10 cellular contexts compared by ENCODE assay signal in the genomic region with DNA sequence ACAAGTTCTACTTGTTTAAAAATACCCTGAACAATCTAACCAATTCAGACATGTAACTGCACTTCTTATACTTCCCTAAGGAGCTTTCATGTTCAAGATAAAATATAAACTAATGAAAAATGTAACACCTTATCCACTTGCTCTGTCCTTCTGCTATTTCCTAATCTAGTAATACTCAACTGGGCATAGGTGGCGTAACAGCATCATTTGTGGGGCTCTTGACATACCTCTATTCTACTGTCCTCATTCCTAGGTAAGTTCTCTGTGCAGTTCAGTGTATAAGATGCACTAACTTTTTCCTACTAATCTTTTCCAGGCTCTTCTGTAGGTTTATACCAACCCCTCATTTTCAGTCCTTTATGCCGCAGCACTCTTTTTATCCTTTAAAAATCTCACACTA. TPM values are rescaled to one million over a fixed set of nuclear protein-coding genes. Genes with fewer than 3 reads are reported as not detected.
DNase-seq lines count a peak whose midpoint lies in the region; ATAC-seq, FAIRE-seq and TF ChIP-seq lines count a peak whose summit lies in the region.
"Had no signal": no experiment of that assay in that cellular context is flagged by ENCODE, and none has a peak within 500 bp of the region (broad histone marks: within the 10 kb centered on the region; RNA-seq: fewer than 3 reads in every experiment).

No MANE protein-coding gene starts in this region.

- H3K4me3 ChIP-seq in A673 (ENCODE audit: low read depth, low read length, poor library complexity, severe bottlenecking) (no peak overlapping the region), GM06990 (replicated peaks; ENCODE audit: low read depth, low read length) (no peak overlapping the region), H1 (ENCODE audit: extremely low read depth in 1 of 4, insufficient read depth in 2 of 4, low read depth in 3 of 4, low read length in 4 of 4) (no peak overlapping the region)

- DNase-seq in A673 (ENCODE audit: low spot score) (peak; percentile 14), GM06990 (ENCODE audit: extremely low read depth, insufficient read length) (no peak), NCI-H69 (lab: John Stamatoyannopoulos, UW) (peak; percentile 44), H1 (ENCODE audit: low read depth in 1 of 2, low spot score in 2 of 2) (no peak), epidermal melanocyte (ENCODE audit: insufficient read length, low spot score) (no peak), hypothalamus (lab: John Stamatoyannopoulos, UW) (no peak), endothelial cell (ENCODE audit: low spot score) (no peak)
- DNase-seq: effector memory CD8-positive, alpha-beta T cell; NCI-H187 treated with DMSO at 0.1 percent for 48 hours had no signal

- WGBS in H1 (ENCODE audit: extremely low coverage in 1 of 2, insufficient coverage in 1 of 2, insufficient read length in 1 of 2, insufficient replicate concordance in 2 of 2, low coverage in 1 of 2, low lambda C conversion rate in 2 of 2, missing lambda C conversion rate in 1 of 2), 2 experiments, result 95% methylated on average over 2 of the region's 2 CpGs; no CpG with 5 or more reads in 1 of the 2 experiments

- H3K4ac ChIP-seq in H1 (replicated peaks; ENCODE audit: insufficient read length, low read depth, low read length), result no peak overlapping the region

- H3K23ac ChIP-seq in H1 (ENCODE audit: insufficient read length), result no peak overlapping the region

- no peaks in the 10 kb centered on the region for H3K79me1 ChIP-seq in H1 (ENCODE audit: low read depth, low read length)

- TF ChIP-seq EP300 in H1 (IDR thresholded peaks at IDR 0.05; ENCODE audit: borderline replicate concordance in 1 of 2, low read depth in 2 of 2, low read length in 2 of 2), result no peak

- H3K27me3 ChIP-seq in A673 (replicated peaks; ENCODE audit: insufficient read depth, low read depth, low read length, poor library complexity) (no peaks in the 10 kb centered on the region), GM06990 (replicated peaks; ENCODE audit: control insufficient read depth, insufficient read depth, low read length) (no peaks in the 10 kb centered on the region), H1 (replicated peaks in 1 of 4; ENCODE audit: control insufficient read depth in 3 of 4, extremely low read depth in 1 of 4, insufficient read depth in 3 of 4, low read length in 3 of 4) (no peaks in the 10 kb centered on the region)

- no peak overlapping the region for H2BK15ac ChIP-seq in H1 (ENCODE audit: low read length)

- no peak overlapping the region for H4K8ac ChIP-seq in H1 (ENCODE audit: extremely low read depth, insufficient read depth, low read length)

- no peak overlapping the region for H3K18ac ChIP-seq in H1 (ENCODE audit: extremely low read depth, low read length)

- POLR2A ChIA-PET in A673 (lab: Charles Lee; ENCODE audit: low non-redundant PET), result no interaction called here
- POLR2A ChIA-PET in H1 (lab: Charles Lee; ENCODE audit: partially characterized antibody), result no interaction called here

- no peak for TF ChIP-seq POLR2A in H1 (IDR thresholded peaks at IDR 0.05; ENCODE audit: control extremely low read depth in 1 of 2, low read depth in 2 of 2, low read length in 2 of 2)

- no peak overlapping the region for H2BK5ac ChIP-seq in H1 (ENCODE audit: low read depth, low read length)

- no peak overlapping the region for H3K56ac ChIP-seq in H1 (replicated peaks; ENCODE audit: insufficient read length, low read depth, low read length)

- no peak overlapping the region for H4K91ac ChIP-seq in H1 (replicated peaks; ENCODE audit: insufficient read length, low read length)

- no TSS peak for BruUV-seq in A673 (replicated peaks; lab: Mats Ljungman, UMichigan)

- no peak for FAIRE-seq in H1 (lab: Jason Lieb, UNC)

- TF ChIP-seq CTCF in A673 (conservative IDR thresholded peaks at IDR 0.05; ENCODE audit: low read depth, low read length) (peak; percentile 32), GM06990 (IDR thresholded peaks at IDR 0.05; ENCODE audit: insufficient read depth, low read length, poor library complexity, severe bottlenecking) (peak; percentile 22), H1 (IDR thresholded peaks at IDR 0.05; ENCODE audit: control extremely low read depth in 1 of 3, insufficient read depth in 1 of 3, low read depth in 1 of 3, low read length in 3 of 3) (peak in 2 of 3 experiments; percentile 21 to 41; a peak in 2 of 4 replicates), endothelial cell (IDR thresholded peaks at IDR 0.05; ENCODE audit: unreplicated experiment) (no peak)

- peaks cover 3% of the 10 kb centered on the region for H3K4me1 Mint-ChIP-seq in endothelial cell (ENCODE audit: unreplicated experiment)

- no peak overlapping the region for H3K4me3 Mint-ChIP-seq in endothelial cell (ENCODE audit: unreplicated experiment)
- H3K4me3 Mint-ChIP-seq: effector memory CD8-positive, alpha-beta T cell had no signal

- no peaks in the 10 kb centered on the region for H3K23me2 ChIP-seq in H1 (ENCODE audit: low read depth, low read length)

- H2BK12ac ChIP-seq in H1 (ENCODE audit: low read depth, low read length), result no peak overlapping the region

- intact Hi-C loops in A673 (cut with micrococcal nuclease; ENCODE audit: unreplicated experiment), result no loop called here

- H2BK120ac ChIP-seq in H1 (replicated peaks; ENCODE audit: low read depth, low read length), result no peak overlapping the region

- H3K27me3 Mint-ChIP-seq in endothelial cell (ENCODE audit: unreplicated experiment), result no peaks in the 10 kb centered on the region
- H3K27me3 Mint-ChIP-seq: effector memory CD8-positive, alpha-beta T cell had no signal

- H3K36me3 ChIP-seq in A673 (ENCODE audit: insufficient read depth, low read length, poor library complexity, severe bottlenecking) (peaks cover 27% of the 10 kb centered on the region), GM06990 (ENCODE audit: control insufficient read depth, insufficient read depth, low read length) (no peaks in the 10 kb centered on the region), H1 (ENCODE audit: control insufficient read depth in 2 of 4, insufficient read depth in 4 of 4, low read length in 3 of 4) (peaks cover 0 to 45% (median 13%) of the 10 kb centered on the region in 4 experiments; a peak in 7 of 8 replicates)

- ATAC-seq in GM21390 (IDR thresholded peaks at IDR 0.05; ENCODE audit: unreplicated experiment), result no peak
- ATAC-seq: effector memory CD8-positive, alpha-beta T cell had no signal

- CTCF ChIA-PET in A673 (lab: Charles Lee), result interaction anchor here (0.6 kb wide), 1 partner anchor 228 kb away, joined by 3 read pairs; no protein-coding TSS in a partner anchor
- CTCF ChIA-PET in H1 (lab: Charles Lee; ENCODE audit: partially characterized antibody), result interaction anchor here (1.5 kb wide), 1 partner anchor 127 kb away, joined by 4 read pairs; no protein-coding TSS in a partner anchor

- no peaks in the 10 kb centered on the region for H4K20me1 ChIP-seq in H1 (replicated peaks in 1 of 2; ENCODE audit: control insufficient read depth in 1 of 2, insufficient read depth in 2 of 2, low read length in 2 of 2)

- H3K4me1 ChIP-seq in A673 (ENCODE audit: insufficient read depth, low read length, poor library complexity, severe bottlenecking) (peaks cover 4% of the 10 kb centered on the region), H1 (replicated peaks in 1 of 4; ENCODE audit: control insufficient read depth in 3 of 4, insufficient read depth in 4 of 4, low read length in 3 of 4) (no peaks in the 10 kb centered on the region)

- H3K27ac Mint-ChIP-seq in endothelial cell (ENCODE audit: unreplicated experiment), result no peak overlapping the region

- no peak overlapping the region for H2AFZ ChIP-seq in H1 (ENCODE audit: low read length)

- H3K36me3 Mint-ChIP-seq in endothelial cell (ENCODE audit: low read depth, unreplicated experiment), result peaks cover 15% of the 10 kb centered on the region

- H3K9me3 Mint-ChIP-seq in endothelial cell (ENCODE audit: unreplicated experiment), result no peaks in the 10 kb centered on the region
- H3K9me3 Mint-ChIP-seq: effector memory CD8-positive, alpha-beta T cell had no signal

- no peak overlapping the region for H2AK5ac ChIP-seq in H1 (ENCODE audit: low read depth, low read length)

- no peak overlapping the region for H4K5ac ChIP-seq in H1 (ENCODE audit: insufficient read length, low read depth, low read length)

- peak; percentile 57 to 66 for TF ChIP-seq RAD21 in H1 (IDR thresholded peaks at IDR 0.05 in 1 of 2, conservative IDR thresholded peaks at IDR 0.05 in 1 of 2; ENCODE audit: low read depth in 2 of 2, low read length in 2 of 2)

- no peak overlapping the region for H3K4me2 ChIP-seq in H1 (ENCODE audit: insufficient read depth in 1 of 2, low read depth in 2 of 2, low read length in 2 of 2)

- no peaks in the 10 kb centered on the region for H3K79me2 ChIP-seq in H1 (ENCODE audit: control insufficient read depth in 1 of 2, insufficient read depth in 2 of 2, low read length in 2 of 2)

- H3K27ac ChIP-seq in A673 (ENCODE audit: low read depth, low read length, poor library complexity, severe bottlenecking) (no peak overlapping the region), H1 (ENCODE audit: low read depth, low read length) (no peak overlapping the region)

- H2BK20ac ChIP-seq in H1 (ENCODE audit: low read length), result no peak overlapping the region

- no peak overlapping the region for H3K14ac ChIP-seq in H1 (ENCODE audit: insufficient read length)

- H3K9me3 ChIP-seq in A673 (ENCODE audit: low read depth, low read length, poor library complexity, severe bottlenecking), result no peaks in the 10 kb centered on the region
- no peaks in the 10 kb centered on the region for H3K9me3 ChIP-seq in H1 (ENCODE audit: insufficient read depth in 2 of 2, low read depth in 1 of 2, low read length in 1 of 2)

- no peak overlapping the region for H3K9ac ChIP-seq in H1 (replicated peaks in 1 of 4; ENCODE audit: extremely low read depth in 1 of 4, low read depth in 3 of 4, low read length in 3 of 4)

RNA-seq across cellular contexts. Expression of a gene that starts 36.7 kb away (rescaled TPM):
- total RNA-seq in A673 (2021) (53.1 and 54.9 TPM in 2 replicates), endothelial cell (ENCODE audit: unreplicated experiment) (71.3 TPM)
- total RNA-seq in H1 (2021; fragmentation: NEBNext Ultra II Directional; extraction: Animal tissue kit (Norgen Biotek cat#: 25700)), result 55.2 and 63.3 TPM in 2 replicates
- polyA plus RNA-seq in H1 (2011; rRNA removed), result 10.0 and 12.0 TPM in 2 replicates
- polyA plus RNA-seq in H1 (2011; cell fraction: cytosol; rRNA removed), result 19.0 TPM
- polyA plus RNA-seq in H1 (2011; cell fraction: nucleus; rRNA removed), result 17.9 TPM
- 15.6 to 30.7 TPM (median 21.9 TPM) in 4 replicates for polyA plus RNA-seq in H1 (2012, experiment 1 of 2)
- 2.3 TPM for polyA plus RNA-seq in H1 (2012, experiment 2 of 2)
- 20.4 TPM for polyA plus RNA-seq in H1 (2013, experiment 1 of 2)
- polyA plus RNA-seq in H1 (2013, experiment 2 of 2), result 21.2 TPM
- 45.2 and 66.6 TPM in 2 replicates for polyA minus RNA-seq in H1 (2011; rRNA and poly(A)+ RNA removed)
- 30.8 TPM for polyA minus RNA-seq in H1 (2011; cell fraction: cytosol; rRNA and poly(A)+ RNA removed)
- polyA minus RNA-seq in H1 (2011; cell fraction: nucleus; rRNA and poly(A)+ RNA removed), result 93.0 TPM

RNA-seq across cellular contexts. Expression of a gene that starts 56.5 kb away (rescaled TPM):
- total RNA-seq in A673 (2021) (2.2 and 4.2 TPM in 2 replicates), endothelial cell (ENCODE audit: unreplicated experiment) (50.6 TPM)
- total RNA-seq in H1 (2021; fragmentation: NEBNext Ultra II Directional; extraction: Animal tissue kit (Norgen Biotek cat#: 25700)), result 3.9 and 4.0 TPM in 2 replicates
- polyA plus RNA-seq in H1 (2011; rRNA removed), result 4.3 TPM in 2 replicates
- 4.5 TPM for polyA plus RNA-seq in H1 (2011; cell fraction: cytosol; rRNA removed)
- polyA plus RNA-seq in H1 (2011; cell fraction: nucleus; rRNA removed), result 7.4 TPM
- 2.5 to 4.9 TPM (median 3.5 TPM) in 4 replicates for polyA plus RNA-seq in H1 (2012, experiment 1 of 2)
- 0.49 TPM for polyA plus RNA-seq in H1 (2012, experiment 2 of 2)
- polyA plus RNA-seq in H1 (2013, experiment 1 of 2), result 7.3 TPM
- polyA plus RNA-seq in H1 (2013, experiment 2 of 2), result 9.2 TPM
- polyA minus RNA-seq in H1 (2011; rRNA and poly(A)+ RNA removed), result 9.7 and 12.7 TPM in 2 replicates
- 2.0 TPM for polyA minus RNA-seq in H1 (2011; cell fraction: cytosol; rRNA and poly(A)+ RNA removed)
- polyA minus RNA-seq in H1 (2011; cell fraction: nucleus; rRNA and poly(A)+ RNA removed), result 1.5 TPM

RNA-seq across cellular contexts. Expression of a gene that starts 56.5 kb away (rescaled TPM):
- total RNA-seq in A673 (2021), result 21.1 and 25.0 TPM in 2 replicates
- total RNA-seq in H1 (2021; fragmentation: NEBNext Ultra II Directional; extraction: Animal tissue kit (Norgen Biotek cat#: 25700)), result 46.8 and 56.0 TPM in 2 replicates
- polyA plus RNA-seq in H1 (2011; rRNA removed), result 34.0 and 50.2 TPM in 2 replicates
- polyA plus RNA-seq in H1 (2011; cell fraction: cytosol; rRNA removed), result 57.3 TPM
- polyA plus RNA-seq in H1 (2011; cell fraction: nucleus; rRNA removed), result 59.4 TPM
- 59.6 to 93.2 TPM (median 63.5 TPM) in 4 replicates for polyA plus RNA-seq in H1 (2012, experiment 1 of 2)
- polyA plus RNA-seq in H1 (2012, experiment 2 of 2), result 8.7 TPM
- 32.4 TPM for polyA plus RNA-seq in H1 (2013, experiment 1 of 2)
- 27.8 TPM for polyA plus RNA-seq in H1 (2013, experiment 2 of 2)
- polyA minus RNA-seq in H1 (2011; rRNA and poly(A)+ RNA removed), result 43.5 and 55.3 TPM in 2 replicates
- 18.1 TPM for polyA minus RNA-seq in H1 (2011; cell fraction: cytosol; rRNA and poly(A)+ RNA removed)
- 54.8 TPM for polyA minus RNA-seq in H1 (2011; cell fraction: nucleus; rRNA and poly(A)+ RNA removed)
- 16.6 TPM for total RNA-seq in endothelial cell (ENCODE audit: unreplicated experiment)

RNA-seq across cellular contexts. Expression of a gene that starts 56.6 kb away (rescaled TPM):
- total RNA-seq in A673 (2021), result 90.1 and 98.9 TPM in 2 replicates
- 186 and 201 TPM in 2 replicates for total RNA-seq in H1 (2021; fragmentation: NEBNext Ultra II Directional; extraction: Animal tissue kit (Norgen Biotek cat#: 25700))
- 14.7 and 19.1 TPM in 2 replicates for polyA plus RNA-seq in H1 (2011; rRNA removed)
- polyA plus RNA-seq in H1 (2011; cell fraction: cytosol; rRNA removed), result 51.8 TPM
- polyA plus RNA-seq in H1 (2011; cell fraction: nucleus; rRNA removed), result 21.0 TPM
- polyA plus RNA-seq in H1 (2012, experiment 1 of 2), result 107 to 213 TPM (median 119 TPM) in 4 replicates
- 17.0 TPM for polyA plus RNA-seq in H1 (2012, experiment 2 of 2)
- polyA plus RNA-seq in H1 (2013, experiment 1 of 2), result 165 TPM
- polyA plus RNA-seq in H1 (2013, experiment 2 of 2), result 155 TPM
- 66.2 and 97.0 TPM in 2 replicates for polyA minus RNA-seq in H1 (2011; rRNA and poly(A)+ RNA removed)
- polyA minus RNA-seq in H1 (2011; cell fraction: cytosol; rRNA and poly(A)+ RNA removed), result 53.7 TPM
- polyA minus RNA-seq in H1 (2011; cell fraction: nucleus; rRNA and poly(A)+ RNA removed), result 108 TPM
- total RNA-seq in endothelial cell (ENCODE audit: unreplicated experiment), result 41.2 TPM

Comparison
In these comparisons a context has a peak if more than half of its experiments do, and no peak if none do; other contexts are left out.
1. DNase-seq: peak in A673 (single experiment) and NCI-H69 (single experiment); none in GM06990 (single experiment), H1 (0 of 2), epidermal melanocyte (single experiment), hypothalamus (0 of 51) and endothelial cell (single experiment).